Comparison of ENCODE assay signal across 22 cellular contexts in the genomic region with DNA sequence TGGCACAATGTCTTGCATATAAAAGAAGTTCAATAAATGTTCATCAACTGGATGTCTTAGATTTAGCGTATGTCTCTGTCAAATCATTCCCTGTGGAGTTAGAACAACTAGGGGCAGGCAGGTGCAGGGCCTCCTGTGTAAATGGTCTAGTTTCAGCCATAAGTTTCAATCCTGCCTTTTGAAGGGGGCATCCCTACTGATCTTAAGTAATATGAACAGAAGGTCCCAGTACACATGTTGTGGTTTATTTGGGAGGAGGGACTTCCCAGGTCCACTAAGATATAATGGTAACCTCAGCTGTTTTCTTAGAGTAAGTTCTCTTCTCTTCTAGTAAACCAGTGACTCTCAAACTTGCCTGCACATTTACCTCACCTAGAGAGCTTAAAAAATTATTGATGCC. TPM values are rescaled to one million over a fixed set of nuclear protein-coding genes. Genes with fewer than 3 reads are reported as not detected.
DNase-seq lines count a peak whose midpoint lies in the region; ATAC-seq, FAIRE-seq and TF ChIP-seq lines count a peak whose summit lies in the region.
"Had no signal": no experiment of that assay in that cellular context is flagged by ENCODE, and none has a peak within 500 bp of the region (broad histone marks: within the 10 kb centered on the region; RNA-seq: fewer than 3 reads in every experiment).

No MANE protein-coding gene starts in this region.

- no peak for FAIRE-seq in frontal cortex (lab: Jason Lieb, UNC)
- FAIRE-seq: urothelium cell line had no signal

- no peak overlapping the region for H3K4me3 ChIP-seq in GM12864 (ENCODE audit: low read depth, low read length)
- H3K4me3 ChIP-seq: stomach had no signal

- DNase-seq in GM12864 (ENCODE audit: low read depth): peak; percentile 21
- no peak for DNase-seq in stimulated activated CD4-positive, alpha-beta T cell treated with anti-CD3 and anti-CD28 coated beads, Interleukin-4, amount 100 ng/mL, for 24 hours
- DNase-seq in frontal cortex (ENCODE audit: low spot score in 2 of 2): no peak
- no peak for DNase-seq in Ammon's horn (ENCODE audit: low spot score)
- no peak for DNase-seq in inferior parietal cortex (ENCODE audit: extremely low spot score)
- DNase-seq: activated gamma-delta T cell treated with Interleukin-2 at 50 U/mL for 16 hours; aorta; C1 segment of cervical spinal cord; hypothalamus; midbrain; NCI-H446; Right ventricle myocardium superior; stimulated activated CD4-positive, alpha-beta T cell treated with anti-CD3 and anti-CD28 coated beads, Interleukin-15, amount 100 ng/mL, for 24 hours; stomach had no signal

- TF ChIP-seq CTCF in GM12864 (IDR thresholded peaks at IDR 0.05; ENCODE audit: low read depth, low read length, missing control alignments): no peak

- ATAC-seq in GM19372 (IDR thresholded peaks at IDR 0.05; ENCODE audit: low read depth, unreplicated experiment) (peak; percentile 59), HG02588 (IDR thresholded peaks at IDR 0.05; ENCODE audit: unreplicated experiment) (peak; percentile 86), HG03097 (IDR thresholded peaks at IDR 0.05; ENCODE audit: low FRiP score, unreplicated experiment) (peak; percentile 60)

RNA-seq across cellular contexts. Expression of a gene that starts 19.8 kb away (rescaled TPM):
- 1.6 TPM for total RNA-seq in frontal cortex

RNA-seq across cellular contexts. Expression of a gene that starts 53.4 kb away (rescaled TPM):
- not detected for total RNA-seq in frontal cortex
- total RNA-seq: A172; chondrocyte; HT-29; Right ventricle myocardium superior; stomach; T-helper 2 cell treated with Interferon-gamma antibody and Interleukin-4, amounts not matched to agents 100 ng/mL and 5 ng/mL, for 36 hours had no signal
